22 cellular contexts compared by ENCODE assay signal in genomic region chr18:25457636-25458035, GRCh38.
DNase-seq lines count a peak whose midpoint lies in the region; ATAC-seq and TF ChIP-seq lines count a peak whose summit lies in the region.
"Had no signal": no experiment of that assay in that cellular context is flagged by ENCODE, and none has a peak within 500 bp of the region (broad histone marks: within the 10 kb centered on the region; RNA-seq: fewer than 3 reads in every experiment).

No MANE protein-coding gene starts in this region.

- H3K4me3 ChIP-seq in RWPE2 (ENCODE audit: severe bottlenecking), result no peak overlapping the region
- H3K4me3 ChIP-seq: esophagus muscularis mucosa, SJSA1, upper lobe of left lung had no signal

- no peak for TF ChIP-seq CTCF in RWPE2 (IDR thresholded peaks at IDR 0.05; ENCODE audit: poor library complexity, severe bottlenecking)
- TF ChIP-seq CTCF in nephron (IDR thresholded peaks at IDR 0.05; ENCODE audit: unreplicated experiment in 3 of 3), result no peak

- H3K27ac Mint-ChIP-seq in nephron, result peak overlapping the region in 2 of 3 experiments; percentile 69 to 92
- H3K27ac Mint-ChIP-seq: activated CD4-positive, alpha-beta memory T cell treated with anti-CD3 and anti-CD28 coated beads for 36 hours; immature natural killer cell; WTC11 had no signal

- no peaks in the 10 kb centered on the region for H3K36me3 Mint-ChIP-seq in nephron (ENCODE audit: low read depth)
- H3K36me3 Mint-ChIP-seq: activated CD4-positive, alpha-beta memory T cell treated with anti-CD3 and anti-CD28 coated beads for 36 hours; immature natural killer cell; WTC11 had no signal

- no peaks in the 10 kb centered on the region for H3K9me3 ChIP-seq in RWPE2 (ENCODE audit: severe bottlenecking)
- H3K9me3 ChIP-seq: esophagus muscularis mucosa, SJSA1, upper lobe of left lung had no signal

- 0 out of 3 replicates have a peak, but pooled peaks have one; percentile 33 for ATAC-seq in RWPE2 (ENCODE audit: low read depth)
- ATAC-seq: WTC11 had no signal

- DNase-seq in GM04504 (ENCODE audit: low read depth), result peak; percentile 29
- no peak for DNase-seq in RWPE2 (ENCODE audit: low spot score)
- peak; percentile 17 for DNase-seq in fibroblast of gingiva (ENCODE audit: low read depth)
- no peak for DNase-seq in activated CD8-positive, alpha-beta memory T cell treated with anti-CD3 and anti-CD28 coated beads for 24 hours
- DNase-seq in DMS79 (lab: John Stamatoyannopoulos, UW), result no peak
- DNase-seq in NCI-H128 (lab: John Stamatoyannopoulos, UW; ENCODE audit: unreplicated experiment), result no peak
- no peak for DNase-seq in stimulated activated CD4-positive, alpha-beta T cell treated with anti-CD3 and anti-CD28 coated beads, Interleukin-2, amount 100 ng/mL, for 48 hours
- DNase-seq: activated CD4-positive, alpha-beta memory T cell treated with anti-CD3 and anti-CD28 coated beads for 36 hours; activated naive CD4-positive, alpha-beta T cell; activated T-cell treated with anti-CD3 and anti-CD28 coated beads for 4 hours; AML-193; central memory CD4-positive, alpha-beta T cell; immature natural killer cell; NCI-H1694 treated with DMSO at 0.1 percent for 48 hours; NCI-H774; occipital lobe; T-helper 2 cell; upper lobe of left lung had no signal

- H3K4me3 Mint-ChIP-seq in nephron, result no peak overlapping the region
- H3K4me3 Mint-ChIP-seq: activated CD4-positive, alpha-beta memory T cell treated with anti-CD3 and anti-CD28 coated beads for 36 hours; immature natural killer cell; WTC11 had no signal

- H3K27me3 ChIP-seq in RWPE2 (ENCODE audit: insufficient read depth, poor library complexity, severe bottlenecking), result no peaks in the 10 kb centered on the region
- H3K27me3 ChIP-seq: esophagus muscularis mucosa, SJSA1, upper lobe of left lung had no signal

- peaks cover 30% of the 10 kb centered on the region for H3K4me1 Mint-ChIP-seq in nephron
- H3K4me1 Mint-ChIP-seq: immature natural killer cell had no signal

- H3K9me3 Mint-ChIP-seq in nephron, result no peaks in the 10 kb centered on the region
- H3K9me3 Mint-ChIP-seq: activated CD4-positive, alpha-beta memory T cell treated with anti-CD3 and anti-CD28 coated beads for 36 hours; WTC11 had no signal

- no peaks in the 10 kb centered on the region for H3K27me3 Mint-ChIP-seq in nephron (ENCODE audit: low read depth)
- H3K27me3 Mint-ChIP-seq: activated CD4-positive, alpha-beta memory T cell treated with anti-CD3 and anti-CD28 coated beads for 36 hours had no signal

- no peaks in the 10 kb centered on the region for H3K36me3 ChIP-seq in RWPE2 (ENCODE audit: low read depth)
- H3K36me3 ChIP-seq: esophagus muscularis mucosa, SJSA1, upper lobe of left lung had no signal

- H3K27ac ChIP-seq in RWPE2 (ENCODE audit: poor library complexity, severe bottlenecking), result no peak overlapping the region
- H3K27ac ChIP-seq: esophagus muscularis mucosa, SJSA1, upper lobe of left lung had no signal

- H3K4me1 ChIP-seq in RWPE2 (ENCODE audit: insufficient read depth, poor library complexity, severe bottlenecking), result no peaks in the 10 kb centered on the region
- H3K4me1 ChIP-seq: esophagus muscularis mucosa, SJSA1 had no signal

Comparison
In these comparisons a context has a peak if more than half of its experiments do, and no peak if none do; other contexts are left out.
1. DNase-seq: peak in GM04504 (single experiment) and fibroblast of gingiva (single experiment); none in RWPE2 (single experiment), activated CD8-positive, alpha-beta memory T cell treated with anti-CD3 and anti-CD28 coated beads for 24 hours (single experiment), DMS79 (single experiment), NCI-H128 (single experiment) and stimulated activated CD4-positive, alpha-beta T cell treated with anti-CD3 and anti-CD28 coated beads, Interleukin-2, amount 100 ng/mL, for 48 hours (0 of 2).